In genomic region chr1:86913896-86914634, GRCh38 we compare ENCODE assay signal across 8 cellular contexts. TPM values are rescaled to one million over a fixed set of nuclear protein-coding genes. Genes with fewer than 3 reads are reported as not detected.
A peak's percentile ranks its signal among the peaks of the same experiment; 100 is the strongest.
DNase-seq lines count a peak whose midpoint lies in the region; ATAC-seq and TF ChIP-seq lines count a peak whose summit lies in the region.

TSS of gene SELENOF (minus strand) at chr1:86914126. CDS start at chr1:86914111, 15 bp downstream.

- no peak for TF ChIP-seq CTCF in coronary artery (IDR thresholded peaks at IDR 0.05)

- H3K36me3 Mint-ChIP-seq in activated CD4-positive, alpha-beta T cell treated with anti-CD3 and anti-CD28 coated beads, Interleukin-2, amount 10 ng/mL, durations not matched to agents 24 days and 14 days (ENCODE audit: low read depth): peaks cover 24% of the 10 kb centered on the region

- H3K27ac ChIP-seq in coronary artery: peak within 1 kb of the TSS; percentile 87 to 92
- peak within 1 kb of the TSS; percentile 91 for H3K27ac ChIP-seq in layer of hippocampus (ENCODE audit: low read depth, low read length)

- no peak within 1 kb of the TSS for H3K27ac Mint-ChIP-seq in activated CD4-positive, alpha-beta T cell treated with anti-CD3 and anti-CD28 coated beads, Interleukin-2, amount 10 ng/mL, durations not matched to agents 24 days and 14 days

- H3K9me3 Mint-ChIP-seq in activated CD4-positive, alpha-beta T cell treated with anti-CD3 and anti-CD28 coated beads, Interleukin-2, amount 10 ng/mL, durations not matched to agents 24 days and 14 days: peaks cover 4% of the 10 kb centered on the region

- H3K4me1 Mint-ChIP-seq in activated CD4-positive, alpha-beta T cell treated with anti-CD3 and anti-CD28 coated beads, Interleukin-2, amount 10 ng/mL, durations not matched to agents 24 days and 14 days: peaks cover 33% of the 10 kb centered on the region

- ATAC-seq in GM19351 (IDR thresholded peaks at IDR 0.05; ENCODE audit: unreplicated experiment) (peak; percentile 80), HG03520 (IDR thresholded peaks at IDR 0.05; ENCODE audit: unreplicated experiment) (peak; percentile 78)

- peak within 1 kb of the TSS; percentile 88 for H3K4me3 ChIP-seq in coronary artery

- intact Hi-C loops in activated CD4-positive, alpha-beta T cell treated with anti-CD3 and anti-CD28 coated beads, Interleukin-2, amount 10 ng/mL, durations not matched to agents 24 days and 14 days (cut with micrococcal nuclease): loop anchor here (1.0 to 5.0 kb wide), 6 partner anchors 131 to 532 kb away; partner anchors contain the start of genes ODF2L and SH3GLB1

- no peaks in the 10 kb centered on the region for H3K27me3 Mint-ChIP-seq in activated CD4-positive, alpha-beta T cell treated with anti-CD3 and anti-CD28 coated beads, Interleukin-2, amount 10 ng/mL, durations not matched to agents 24 days and 14 days

- H3K4me3 Mint-ChIP-seq in activated CD4-positive, alpha-beta T cell treated with anti-CD3 and anti-CD28 coated beads, Interleukin-2, amount 10 ng/mL, durations not matched to agents 24 days and 14 days: no peak within 1 kb of the TSS

- no peaks in the 10 kb centered on the region for H3K27me3 ChIP-seq in layer of hippocampus (ENCODE audit: control insufficient read depth, insufficient read depth, low read length)

- DNase-seq in C1 segment of cervical spinal cord (lab: John Stamatoyannopoulos, UW): peak; percentile 55 to 99 (median 96)
- peak; percentile 99 for DNase-seq in NCI-H526 treated with DMSO at 0.1 percent for 48 hours (lab: John Stamatoyannopoulos, UW)
- DNase-seq in activated CD4-positive, alpha-beta T cell treated with anti-CD3 and anti-CD28 coated beads, Interleukin-2, amount 10 ng/mL, durations not matched to agents 24 days and 14 days: peak; percentile 100
- DNase-seq in coronary artery (ENCODE audit: low spot score): peak; percentile 100
- DNase-seq in stimulated activated CD4-positive, alpha-beta T cell treated with anti-CD3 and anti-CD28 coated beads, Interleukin-1b, Interleukin-23, amount 100 ng/mL, for 4 hours (ENCODE audit: low read depth in 2 of 2): peak; percentile 98 to 99

RNA-seq across cellular contexts. Expression of gene SELENOF, which starts in this region (rescaled TPM):
- total RNA-seq in activated CD4-positive, alpha-beta T cell treated with anti-CD3 and anti-CD28 coated beads, Interleukin-2, amount 10 ng/mL, durations not matched to agents 24 days and 14 days: 179 and 184 TPM in 2 replicates

Comparison
In these comparisons a context has a peak if more than half of its experiments do, and no peak if none do; other contexts are left out.
1. Peak in every context shown above with its lines: DNase-seq, ATAC-seq, H3K4me3 ChIP-seq and H3K27ac ChIP-seq.